In the genomic region with DNA sequence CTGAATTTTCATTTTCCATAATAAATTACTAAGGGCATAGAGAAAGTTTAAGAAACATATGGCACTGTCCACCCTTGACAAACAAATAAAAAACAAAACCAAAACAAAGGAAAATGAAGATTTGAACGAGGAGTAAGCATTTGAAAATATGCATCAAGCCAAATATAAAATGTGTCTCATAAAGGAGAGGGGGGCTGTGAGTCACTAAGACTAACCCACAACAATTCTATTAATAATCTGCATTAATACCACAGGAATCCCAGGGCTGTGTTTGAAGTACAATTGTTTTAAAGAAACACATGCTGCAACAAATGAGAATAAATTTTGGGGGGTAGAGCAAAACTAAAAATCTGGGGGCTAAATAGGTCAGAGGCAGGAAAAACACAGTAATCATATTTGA, we compare ENCODE assay signal across 13 cellular contexts. TPM values are rescaled to one million over a fixed set of nuclear protein-coding genes. Genes with fewer than 3 reads are reported as not detected.
A peak's percentile ranks its signal among the peaks of the same experiment; 100 is the strongest.
DNase-seq lines count a peak whose midpoint lies in the region; ATAC-seq, FAIRE-seq and TF ChIP-seq lines count a peak whose summit lies in the region.
"Had no signal": no experiment of that assay in that cellular context is flagged by ENCODE, and none has a peak within 500 bp of the region (broad histone marks: within the 10 kb centered on the region; RNA-seq: fewer than 3 reads in every experiment).

No MANE protein-coding gene starts in this region.

- H3K36me3 ChIP-seq in SK-N-SH (replicated peaks in 1 of 2; ENCODE audit: control insufficient read depth in 1 of 2, insufficient read depth in 2 of 2, low read length in 1 of 2) (peaks cover 0 to 86% of the 10 kb centered on the region in 2 experiments), endothelial cell of umbilical vein (ENCODE audit: control insufficient read depth in 2 of 2, extremely low read depth in 1 of 2, insufficient read depth in 2 of 2, low read length in 2 of 2) (peaks cover 15 to 53% of the 10 kb centered on the region in 2 experiments)
- H3K36me3 ChIP-seq: upper lobe of right lung had no signal

- H3K27me3 Mint-ChIP-seq in activated naive CD4-positive, alpha-beta T cell treated with anti-CD3 and anti-CD28 coated beads, Interleukin-2, amount 10 ng/mL, durations not matched to agents 7 days and 5 days: no peaks in the 10 kb centered on the region
- H3K27me3 Mint-ChIP-seq: memory B cell had no signal

- no peaks in the 10 kb centered on the region for H3K9me3 ChIP-seq in SK-N-SH
- H3K9me3 ChIP-seq in endothelial cell of umbilical vein (replicated peaks; ENCODE audit: control insufficient read depth, insufficient read depth, low read length): no peaks in the 10 kb centered on the region
- H3K9me3 ChIP-seq: upper lobe of right lung had no signal

- peak overlapping the region; percentile 32; the same call in 1 of the 2 replicates for H3K9ac ChIP-seq in SK-N-SH
- H3K9ac ChIP-seq in endothelial cell of umbilical vein (replicated peaks; ENCODE audit: extremely low read depth, insufficient read depth, low read length): no peak overlapping the region

- H3K4me2 ChIP-seq in SK-N-SH (peak overlapping the region; percentile 36), endothelial cell of umbilical vein (ENCODE audit: insufficient read depth, low read length) (no peak overlapping the region)

- no peaks in the 10 kb centered on the region for H4K20me1 ChIP-seq in SK-N-SH (ENCODE audit: insufficient read depth)
- no peaks in the 10 kb centered on the region for H4K20me1 ChIP-seq in endothelial cell of umbilical vein (replicated peaks; ENCODE audit: control insufficient read depth, extremely low read depth, insufficient read depth, low read length)

- TF ChIP-seq POLR2A in endothelial cell of umbilical vein (IDR thresholded peaks at IDR 0.05; ENCODE audit: low read depth, low read length): no peak

- no peak for TF ChIP-seq RAD21 in SK-N-SH (IDR thresholded peaks at IDR 0.05; ENCODE audit: low read length)

- no TSS peak for BruUV-seq in endothelial cell of umbilical vein (replicated peaks; lab: Mats Ljungman, UMichigan)

- peaks cover 0 to 12% of the 10 kb centered on the region in 2 experiments; a peak in 3 of 4 replicates for H3K4me1 ChIP-seq in SK-N-SH (ENCODE audit: control insufficient read depth in 1 of 2, insufficient read depth in 2 of 2, low read depth in 1 of 2, low read length in 1 of 2)
- H3K4me1 ChIP-seq in endothelial cell of umbilical vein (ENCODE audit: control insufficient read depth, extremely low read depth, insufficient read depth, low read length): no peaks in the 10 kb centered on the region

- CTCF ChIA-PET in activated naive CD4-positive, alpha-beta T cell treated with anti-CD3 and anti-CD28 coated beads, Interleukin-2, amount 10 ng/mL, durations not matched to agents 7 days and 5 days (lab: Charles Lee): interaction anchor here (0.9 to 1.2 kb wide), 2 partner anchors 9 to 51 kb away, joined by 3 to 5 read pairs; no protein-coding TSS in a partner anchor
- CTCF ChIA-PET in SK-N-SH (lab: Yijun Ruan, JAX) (no interaction called here), endothelial cell of umbilical vein (lab: Charles Lee) (interaction anchor here (1.1 kb wide), 1 partner anchor 19 kb away, joined by 3 read pairs; no protein-coding TSS in a partner anchor)

- TF ChIP-seq EP300 in SK-N-SH (IDR thresholded peaks at IDR 0.05; ENCODE audit: borderline replicate concordance in 1 of 2, low read depth in 1 of 2, low read length in 1 of 2): peak in 1 of 2 experiments; percentile 71; a peak in 1 of 4 replicates

- H3K4me3 Mint-ChIP-seq in activated naive CD4-positive, alpha-beta T cell treated with anti-CD3 and anti-CD28 coated beads, Interleukin-2, amount 10 ng/mL, durations not matched to agents 7 days and 5 days: no peak overlapping the region
- H3K4me3 Mint-ChIP-seq: memory B cell had no signal

- intact Hi-C loops in endothelial cell of umbilical vein (cut with micrococcal nuclease): no loop called here

- H3K27ac Mint-ChIP-seq in activated naive CD4-positive, alpha-beta T cell treated with anti-CD3 and anti-CD28 coated beads, Interleukin-2, amount 50 U/mL, for 72 hours: peak overlapping the region; percentile 24 to 33
- H3K27ac Mint-ChIP-seq in activated naive CD4-positive, alpha-beta T cell treated with anti-CD3 and anti-CD28 coated beads, Interleukin-2, amount 10 ng/mL, durations not matched to agents 7 days and 5 days: no peak overlapping the region

- no peak for ATAC-seq in activated naive CD4-positive, alpha-beta T cell treated with anti-CD3 and anti-CD28 coated beads, Interleukin-2, amount 50 U/mL, for 72 hours
- ATAC-seq in HG03571 (IDR thresholded peaks at IDR 0.05; ENCODE audit: unreplicated experiment): no peak
- ATAC-seq: upper lobe of right lung had no signal

- dilution Hi-C loops in endothelial cell of umbilical vein (cut with MboI; ENCODE audit: extremely low pct_ligation_motif_present, low sequenced_read_pairs): no loop called here

- H2AFZ ChIP-seq in SK-N-SH (ENCODE audit: low read depth): no peak overlapping the region; the same call in 1 of the 2 replicates
- no peak overlapping the region for H2AFZ ChIP-seq in endothelial cell of umbilical vein (ENCODE audit: low read depth, low read length)

- H3K79me2 ChIP-seq in SK-N-SH (ENCODE audit: insufficient read depth): peaks cover 6% of the 10 kb centered on the region; the same call in 1 of the 2 replicates
- no peaks in the 10 kb centered on the region for H3K79me2 ChIP-seq in endothelial cell of umbilical vein (ENCODE audit: control insufficient read depth, insufficient read depth, low read length)

- WGBS in SK-N-SH (ENCODE audit: low lambda C conversion rate): 9% methylated on average over 1 of the region's 1 CpG

- H3K4me3 ChIP-seq in SK-N-SH (ENCODE audit: low read depth in 2 of 2, low read length in 1 of 2) (no peak overlapping the region), endothelial cell of umbilical vein (replicated peaks in 1 of 3; ENCODE audit: insufficient read depth in 1 of 3, low read depth in 1 of 3, low read length in 3 of 3) (no peak overlapping the region)
- H3K4me3 ChIP-seq: upper lobe of right lung had no signal

- peaks cover 12% of the 10 kb centered on the region for H3F3A ChIP-seq in SK-N-SH (replicated peaks; ENCODE audit: insufficient read depth)

- H3K9me2 ChIP-seq in SK-N-SH: no peaks in the 10 kb centered on the region

- no peak for FAIRE-seq in endothelial cell of umbilical vein (lab: Jason Lieb, UNC)

- peaks cover 13 to 23% of the 10 kb centered on the region in 2 donors for H3K36me3 Mint-ChIP-seq in activated naive CD4-positive, alpha-beta T cell treated with anti-CD3 and anti-CD28 coated beads, Interleukin-2, amount 50 U/mL, for 72 hours
- peaks cover 5% of the 10 kb centered on the region for H3K36me3 Mint-ChIP-seq in activated naive CD4-positive, alpha-beta T cell treated with anti-CD3 and anti-CD28 coated beads, Interleukin-2, amount 10 ng/mL, durations not matched to agents 7 days and 5 days

- peaks cover 8 to 17% of the 10 kb centered on the region in 2 donors for H3K9me3 Mint-ChIP-seq in activated naive CD4-positive, alpha-beta T cell treated with anti-CD3 and anti-CD28 coated beads, Interleukin-2, amount 50 U/mL, for 72 hours
- H3K9me3 Mint-ChIP-seq in activated naive CD4-positive, alpha-beta T cell treated with anti-CD3 and anti-CD28 coated beads, Interleukin-2, amount 10 ng/mL, durations not matched to agents 7 days and 5 days: peaks cover 8% of the 10 kb centered on the region
- H3K9me3 Mint-ChIP-seq: memory B cell had no signal

- DNase-seq in activated naive CD4-positive, alpha-beta T cell treated with anti-CD3 and anti-CD28 coated beads, Interleukin-2, amount 50 U/mL, for 72 hours (ENCODE audit: low spot score in 2 of 2): no peak
- DNase-seq in activated naive CD4-positive, alpha-beta T cell treated with anti-CD3 and anti-CD28 coated beads, Interleukin-2, amount 10 ng/mL, durations not matched to agents 7 days and 5 days: no peak
- DNase-seq in SK-N-SH (no peak), endothelial cell of umbilical vein (ENCODE audit: low read depth, low spot score) (no peak), dedifferentiated amniotic fluid mesenchymal stem cell (ENCODE audit: extremely low spot score) (no peak), RKO (ENCODE audit: low spot score) (no peak), iPS-NIHi11 (ENCODE audit: low spot score) (no peak)
- DNase-seq: ACHN; occipital lobe; stimulated activated CD4-positive, alpha-beta T cell treated with anti-CD3 and anti-CD28 coated beads, Interleukin-12 subunit alpha, Interleukin-12 subunit beta, amount 100 ng/mL, for 4 hours; upper lobe of right lung had no signal

- H3K27me3 ChIP-seq in SK-N-SH (ENCODE audit: insufficient read depth) (no peaks in the 10 kb centered on the region), endothelial cell of umbilical vein (ENCODE audit: control insufficient read depth in 2 of 2, insufficient read depth in 2 of 2, low read length in 2 of 2) (no peaks in the 10 kb centered on the region)
- H3K27me3 ChIP-seq: upper lobe of right lung had no signal

- peaks cover 72% of the 10 kb centered on the region for H3K4me1 Mint-ChIP-seq in activated naive CD4-positive, alpha-beta T cell treated with anti-CD3 and anti-CD28 coated beads, Interleukin-2, amount 10 ng/mL, durations not matched to agents 7 days and 5 days

- no peak for TF ChIP-seq CTCF in SK-N-SH (IDR thresholded peaks at IDR 0.05)
- no peak for TF ChIP-seq CTCF in endothelial cell of umbilical vein (IDR thresholded peaks at IDR 0.05; ENCODE audit: extremely low read depth in 1 of 2, insufficient read depth in 1 of 2, low read depth in 1 of 2, low read length in 2 of 2)

- no peaks in the 10 kb centered on the region for H3K9me1 ChIP-seq in endothelial cell of umbilical vein (replicated peaks; ENCODE audit: control insufficient read depth, extremely low read depth, insufficient read depth, low read length)

- H3K27ac ChIP-seq in SK-N-SH (ENCODE audit: low read depth in 2 of 2, low read length in 1 of 2) (peak overlapping the region in 1 of 2 experiments; percentile 77; a peak in 3 of 4 replicates), endothelial cell of umbilical vein (ENCODE audit: insufficient read depth, low read depth, low read length) (no peak overlapping the region)
- H3K27ac ChIP-seq: upper lobe of right lung had no signal

- POLR2A ChIA-PET in SK-N-SH (lab: Yijun Ruan, JAX) (no interaction called here), endothelial cell of umbilical vein (lab: Charles Lee) (interaction anchor here (0.6 kb wide), 1 partner anchor 157 kb away, joined by 4 read pairs; no protein-coding TSS in a partner anchor)

RNA-seq across cellular contexts. Expression of gene STK17B, which starts 53.8 kb away (rescaled TPM):
- 100 to 1,000 TPM; 164 to 240 TPM for total RNA-seq in activated naive CD4-positive, alpha-beta T cell treated with anti-CD3 and anti-CD28 coated beads, Interleukin-2, amount 50 U/mL, for 72 hours
- polyA plus RNA-seq in SK-N-SH (2012; rRNA removed) (5.1 and 6.1 TPM in 2 replicates), endothelial cell of umbilical vein (2.0 and 2.5 TPM in 2 replicates)
- 6.4 and 7.7 TPM in 2 replicates for polyA plus RNA-seq in SK-N-SH (2012; cell fraction: cytosol; rRNA removed)
- polyA plus RNA-seq in SK-N-SH (2012; cell fraction: nucleus; rRNA removed): 4.8 and 9.5 TPM in 2 replicates
- total RNA-seq in endothelial cell of umbilical vein: 12.4 and 16.6 TPM in 2 replicates
- polyA plus RNA-seq in endothelial cell of umbilical vein (2011; cell fraction: cytosol; rRNA removed): 3.0 and 3.2 TPM in 2 replicates
- polyA plus RNA-seq in endothelial cell of umbilical vein (2011; cell fraction: nucleus; rRNA removed): 4.0 and 5.1 TPM in 2 replicates
- polyA plus RNA-seq in endothelial cell of umbilical vein (2012): 5.3 and 9.4 TPM in 2 replicates
- polyA minus RNA-seq in endothelial cell of umbilical vein: 5.6 and 6.5 TPM in 2 replicates
- 6.6 TPM for polyA minus RNA-seq in endothelial cell of umbilical vein (2011; cell fraction: cytosol; rRNA and poly(A)+ RNA removed)
- polyA minus RNA-seq in endothelial cell of umbilical vein (2011; cell fraction: nucleus; rRNA and poly(A)+ RNA removed): 7.5 and 15.1 TPM in 2 replicates
